8 cellular contexts compared by ENCODE assay signal in the genomic region with DNA sequence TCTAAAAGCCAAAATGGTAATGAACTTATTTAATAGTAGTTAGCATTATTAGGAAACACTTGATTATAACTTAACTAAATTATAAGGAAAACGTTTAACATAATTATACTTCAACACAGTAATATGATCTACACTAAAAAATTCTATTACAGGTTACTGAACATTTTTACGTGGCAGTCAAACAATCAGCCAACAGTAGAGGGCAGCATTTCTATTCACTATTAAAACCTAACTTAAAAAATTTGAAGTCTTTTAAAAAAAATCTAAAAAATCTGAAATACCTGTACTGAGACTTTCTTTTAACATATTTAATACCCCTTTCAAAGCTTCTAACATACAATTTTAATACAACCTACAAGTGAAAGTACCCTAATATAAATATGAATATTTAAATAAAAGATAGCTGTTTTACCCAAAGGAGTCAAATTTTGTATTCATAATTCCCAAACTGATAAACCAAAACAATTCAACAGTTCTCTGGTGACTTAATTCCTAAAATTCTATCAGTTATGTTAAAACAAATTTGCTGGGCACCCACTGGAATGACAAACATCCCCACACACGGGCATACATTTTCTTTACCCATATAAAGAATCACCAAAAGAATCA. TPM values are rescaled to one million over a fixed set of nuclear protein-coding genes. Genes with fewer than 3 reads are reported as not detected.
DNase-seq lines count a peak whose midpoint lies in the region; ATAC-seq, FAIRE-seq and TF ChIP-seq lines count a peak whose summit lies in the region.

No MANE protein-coding gene starts in this region.

- H3K79me1 ChIP-seq in mesenchymal stem cell (replicated peaks; ENCODE audit: low read length, poor library complexity, severe bottlenecking), result no peaks in the 10 kb centered on the region

- 27% methylated on average over 3 of the region's 3 CpGs for WGBS in mesenchymal stem cell

- 0 out of 2 replicates have a peak, but pooled peaks cover 8% of the 10 kb centered on the region for H3K4me1 ChIP-seq in PC-9 (replicated peaks; ENCODE audit: insufficient read depth)
- H3K4me1 ChIP-seq in mesenchymal stem cell (ENCODE audit: control insufficient read depth, insufficient read depth, low read depth, low read length), result peaks cover 2% of the 10 kb centered on the region

- intact Hi-C loops in PC-9 (cut with micrococcal nuclease; ENCODE audit: unreplicated experiment), result loop anchor here (1.0 to 2.0 kb wide), 3 partner anchors 20 to 253 kb away; no protein-coding TSS in a partner anchor
- intact Hi-C loops in sciatic nerve (cut with DNase I), result loop anchor here (2.0 kb wide), 1 partner anchor 254 kb away; no protein-coding TSS in a partner anchor

- ATAC-seq in GM18520 (IDR thresholded peaks at IDR 0.05; ENCODE audit: unreplicated experiment) (no peak), sciatic nerve (no peak)

- H3K27me3 ChIP-seq in PC-9 (ENCODE audit: insufficient read depth, low read depth) (no peaks in the 10 kb centered on the region), bronchial epithelial cell (ENCODE audit: control insufficient read depth, insufficient read depth, low read length) (no peaks in the 10 kb centered on the region), mesenchymal stem cell (ENCODE audit: control insufficient read depth in 1 of 2, insufficient read depth in 1 of 2, low read length in 2 of 2) (no peaks in the 10 kb centered on the region)

- H3K9me2 ChIP-seq in PC-9 (ENCODE audit: insufficient read depth), result no peaks in the 10 kb centered on the region

- no peak overlapping the region for H2BK15ac ChIP-seq in mesenchymal stem cell (ENCODE audit: low read depth, poor library complexity, severe bottlenecking)

- H4K20me1 ChIP-seq in PC-9 (ENCODE audit: insufficient read depth), result peaks cover 81% of the 10 kb centered on the region

- peaks cover 98% of the 10 kb centered on the region for H3K79me2 ChIP-seq in PC-9 (ENCODE audit: low read depth)

- DNase-seq in D341Med (ENCODE audit: low spot score) (peak; percentile 28), HEK293T (ENCODE audit: extremely low spot score) (peak; percentile 5), PC-9 (peak; percentile 31 to 56), bronchial epithelial cell (ENCODE audit: low read depth) (peak; percentile 57), mesenchymal stem cell (peak; percentile 60), mesenteric fat pad (ENCODE audit: low spot score) (no peak), sciatic nerve (ENCODE audit: low spot score) (no peak)

- H3F3A ChIP-seq in PC-9 (ENCODE audit: insufficient read depth, low read depth), result peaks cover 63% of the 10 kb centered on the region

- H2BK12ac ChIP-seq in mesenchymal stem cell (ENCODE audit: low read length in 2 of 2), result no peak overlapping the region

- H3K23ac ChIP-seq in mesenchymal stem cell (ENCODE audit: low read length in 2 of 2), result no peak overlapping the region

- no peak overlapping the region for H3K18ac ChIP-seq in mesenchymal stem cell (ENCODE audit: low read depth in 1 of 2, low read length in 2 of 2)

- no peak overlapping the region for H3K4ac ChIP-seq in mesenchymal stem cell (ENCODE audit: low read depth in 1 of 2, low read length in 2 of 2)

- H3K36me3 ChIP-seq in PC-9 (ENCODE audit: low read depth) (peaks cover 24% of the 10 kb centered on the region), bronchial epithelial cell (ENCODE audit: control insufficient read depth, insufficient read depth, low read length) (no peaks in the 10 kb centered on the region), mesenchymal stem cell (ENCODE audit: control insufficient read depth in 1 of 2, insufficient read depth in 2 of 2, low read depth in 1 of 2, low read length in 2 of 2) (peaks cover 3 to 6% of the 10 kb centered on the region in 2 experiments)

- no peak overlapping the region for H2AFZ ChIP-seq in PC-9
- no peak overlapping the region for H2AFZ ChIP-seq in mesenchymal stem cell (ENCODE audit: low read depth, low read length)

- no peak overlapping the region for H3K4me2 ChIP-seq in PC-9
- no peak overlapping the region for H3K4me2 ChIP-seq in mesenchymal stem cell (ENCODE audit: low read length, poor library complexity, severe bottlenecking)

- H3K4me3 ChIP-seq in PC-9, result no peak overlapping the region
- H3K4me3 ChIP-seq in bronchial epithelial cell (ENCODE audit: low read depth, low read length), result no peak overlapping the region
- H3K4me3 ChIP-seq in mesenchymal stem cell (ENCODE audit: insufficient read depth in 1 of 2, low read depth in 1 of 2, low read length in 2 of 2), result no peak overlapping the region

- no TSS peak for BruUV-seq in PC-9 (replicated peaks; lab: Mats Ljungman, UMichigan)

- FAIRE-seq in bronchial epithelial cell (lab: Jason Lieb, UNC), result no peak

- H3K27ac ChIP-seq in PC-9, result peak overlapping the region; percentile 53
- no peak overlapping the region for H3K27ac ChIP-seq in mesenchymal stem cell (ENCODE audit: low read length, poor library complexity, severe bottlenecking)

- H2BK5ac ChIP-seq in mesenchymal stem cell (ENCODE audit: low read depth, low read length, poor library complexity, severe bottlenecking), result no peak overlapping the region

- TF ChIP-seq CTCF in PC-9 (conservative IDR thresholded peaks at IDR 0.05), result peak; percentile 94
- peak; percentile 34 for TF ChIP-seq CTCF in bronchial epithelial cell (IDR thresholded peaks at IDR 0.05; ENCODE audit: insufficient read depth, low read length, severe bottlenecking)

- H4K91ac ChIP-seq in mesenchymal stem cell (ENCODE audit: low read length), result no peak overlapping the region

- H4K8ac ChIP-seq in mesenchymal stem cell (ENCODE audit: low read length), result no peak overlapping the region

- CTCF ChIA-PET in HEK293T (lab: Yijun Ruan, JAX) (interaction anchor here (0.6 to 1.4 kb wide), 4 partner anchors 25 to 253 kb away, joined by 3 to 6 read pairs (median 3); no protein-coding TSS in a partner anchor), PC-9 (lab: Charles Lee) (interaction anchor here (0.6 to 1.9 kb wide), 7 partner anchors 8 to 465 kb away, joined by 3 to 12 read pairs (median 3); no protein-coding TSS in a partner anchor)

- peaks cover 4% of the 10 kb centered on the region; the same call in 1 of the 2 replicates for H3K9me3 ChIP-seq in PC-9 (ENCODE audit: insufficient read depth, low read depth)
- H3K9me3 ChIP-seq in mesenchymal stem cell (ENCODE audit: control insufficient read depth, low read length), result no peaks in the 10 kb centered on the region

- H2AK5ac ChIP-seq in mesenchymal stem cell (ENCODE audit: low read length, severe bottlenecking), result no peak overlapping the region

- no peak overlapping the region for H2BK120ac ChIP-seq in mesenchymal stem cell (ENCODE audit: low read depth, low read length)

- no peak overlapping the region for H3K9ac ChIP-seq in mesenchymal stem cell (ENCODE audit: low read length)

- POLR2A ChIA-PET in HEK293T (lab: Yijun Ruan, JAX) (no interaction called here), PC-9 (lab: Charles Lee; ENCODE audit: unreplicated experiment) (interaction anchor here (0.5 to 0.7 kb wide), 6 partner anchors 11 to 260 kb away, joined by 3 to 12 read pairs (median 4); no protein-coding TSS in a partner anchor)

- H3K14ac ChIP-seq in mesenchymal stem cell (ENCODE audit: low read length in 2 of 2), result no peak overlapping the region

TF ChIP-seq in HEK293T, 16 proteins besides CTCF, POLR2A, EP300 and RAD21:
- TF ChIP-seq NFRKB (IDR thresholded peaks at IDR 0.05) (no peak), ARNT (IDR thresholded peaks at IDR 0.05) (no peak), FOXM1 (IDR thresholded peaks at IDR 0.05; ENCODE audit: borderline replicate concordance) (no peak), FOXK2 (IDR thresholded peaks at IDR 0.05) (no peak), L3MBTL2 (conservative IDR thresholded peaks at IDR 0.05) (no peak), SP1 (IDR thresholded peaks at IDR 0.05) (no peak)

RNA-seq across cellular contexts. Expression of a gene that starts 41.5 kb away (rescaled TPM):
- total RNA-seq in PC-9 (2021) (193 and 201 TPM in 2 replicates), bronchial epithelial cell (66.6 and 97.4 TPM in 2 replicates), mesenteric fat pad (68.5 TPM), sciatic nerve (116 TPM)
- 41.4 TPM for polyA plus RNA-seq in mesenchymal stem cell (2013, experiment 1 of 2)
- 40.1 TPM for polyA plus RNA-seq in mesenchymal stem cell (2013, experiment 2 of 2)

Comparison
In these comparisons a context has a peak if more than half of its experiments do, and no peak if none do; other contexts are left out.
1. DNase-seq: peak in D341Med (single experiment), HEK293T (single experiment), PC-9 (2 of 2), bronchial epithelial cell (single experiment) and mesenchymal stem cell (single experiment); none in mesenteric fat pad (single experiment) and sciatic nerve (single experiment).